In the genomic region with DNA sequence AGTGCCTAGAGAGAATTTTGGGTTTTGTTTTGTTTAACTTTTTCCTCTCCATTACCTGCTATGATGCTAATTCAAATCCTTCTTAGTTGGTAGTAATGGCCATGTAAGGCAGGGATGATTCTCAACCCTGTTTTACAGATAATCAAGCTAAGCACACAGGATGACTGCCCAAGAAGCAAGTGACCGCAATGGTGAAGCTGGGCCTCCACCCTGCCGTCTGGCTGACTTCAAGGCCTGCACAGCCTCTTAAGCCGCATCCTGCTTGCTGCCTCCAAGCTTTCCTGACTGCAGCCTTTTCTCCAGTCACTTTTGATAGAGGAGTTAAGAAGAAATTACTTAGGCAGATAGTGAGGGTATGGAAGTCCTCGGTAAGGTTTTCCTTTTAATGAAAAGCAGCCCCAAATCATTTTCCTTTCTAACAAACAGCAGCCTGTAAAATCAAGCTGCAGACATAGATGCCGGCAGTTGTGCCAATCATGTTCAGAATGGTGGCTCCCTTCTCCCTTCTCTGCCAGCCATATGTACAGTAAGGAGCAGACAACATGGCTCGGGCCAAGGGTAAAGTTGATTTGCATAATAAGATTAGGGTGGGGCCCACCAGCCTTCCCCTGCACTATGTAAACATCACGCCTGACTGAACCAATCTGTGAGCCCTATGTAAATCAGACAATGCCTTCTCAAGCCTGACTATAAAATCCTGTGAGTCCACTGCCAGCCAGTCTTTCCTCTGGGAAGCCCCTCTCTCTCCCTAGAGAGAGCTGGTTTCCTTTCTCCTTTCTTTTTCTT, we compare ENCODE assay signal across 9 cellular contexts. TPM values are rescaled to one million over a fixed set of nuclear protein-coding genes. Genes with fewer than 3 reads are reported as not detected.
DNase-seq lines count a peak whose midpoint lies in the region; ATAC-seq and TF ChIP-seq lines count a peak whose summit lies in the region.
"Had no signal": no experiment of that assay in that cellular context is flagged by ENCODE, and none has a peak within 500 bp of the region (broad histone marks: within the 10 kb centered on the region; RNA-seq: fewer than 3 reads in every experiment).

No MANE protein-coding gene starts in this region.

- peak; percentile 3 for DNase-seq in NCI-H1436 (lab: John Stamatoyannopoulos, UW)
- no peak for DNase-seq in NCI-H1436 treated with DMSO at 0.1 percent for 48 hours (lab: John Stamatoyannopoulos, UW)
- DNase-seq in NCI-H2171 (lab: John Stamatoyannopoulos, UW), result peak; percentile 54
- peak; percentile 71 for DNase-seq in retina
- DNase-seq: activated T-cell treated with anti-CD3 and anti-CD28 coated beads, Interleukin-2, amount 50 U/mL, for 4 hours had no signal

- H3K4me3 Mint-ChIP-seq in brain, result peak overlapping the region in 4 of 5 experiments; percentile 6 to 45 (median 18)
- H3K4me3 Mint-ChIP-seq: activated T-cell treated with anti-CD3 and anti-CD28 coated beads, Interleukin-2, amount 50 U/mL, for 4 hours had no signal

- no peak for ATAC-seq in HG02763 (IDR thresholded peaks at IDR 0.05; ENCODE audit: unreplicated experiment)
- no peak for ATAC-seq in HG03280 (IDR thresholded peaks at IDR 0.05; ENCODE audit: unreplicated experiment)
- ATAC-seq in HG03196 (IDR thresholded peaks at IDR 0.05; ENCODE audit: unreplicated experiment), result no peak
- ATAC-seq: activated T-cell treated with anti-CD3 and anti-CD28 coated beads, Interleukin-2, amount 50 U/mL, for 4 hours had no signal

- H3K27me3 Mint-ChIP-seq in brain, result peaks cover 5% of the 10 kb centered on the region

- H3K36me3 Mint-ChIP-seq in brain, result peaks cover 3% of the 10 kb centered on the region

- no peak for TF ChIP-seq CTCF in brain (conservative IDR thresholded peaks at IDR 0.05)

- peak overlapping the region; percentile 36 to 95 (median 81) for H3K27ac Mint-ChIP-seq in brain

- peaks cover 27% of the 10 kb centered on the region for H3K4me1 Mint-ChIP-seq in brain

- peaks cover 3 to 9% (median 8%) of the 10 kb centered on the region in 5 experiments for H3K9me3 Mint-ChIP-seq in brain
- H3K9me3 Mint-ChIP-seq: activated T-cell treated with anti-CD3 and anti-CD28 coated beads, Interleukin-2, amount 50 U/mL, for 4 hours had no signal

RNA-seq across cellular contexts. Expression of a gene that starts 8.8 kb away (rescaled TPM):
- polyA plus RNA-seq in brain (ENCODE audit: insufficient read depth, low read depth, low replicate concordance), result 3.9 TPM
